ENCODE assay signal across 18 cellular contexts in genomic region chr6:44150317-44150917, GRCh38. TPM values are rescaled to one million over a fixed set of nuclear protein-coding genes. Genes with fewer than 3 reads are reported as not detected.
"Had no signal": no experiment of that assay in that cellular context is flagged by ENCODE, and none has a peak within 500 bp of the region (broad histone marks: within the 10 kb centered on the region; RNA-seq: fewer than 3 reads in every experiment).

No MANE protein-coding gene starts in this region.

- H3K27me3 Mint-ChIP-seq: dendritic cell treated with granulocyte-macrophage colony-stimulating factor and Interleukin-4, amounts not matched to agents 40 ng/mL and 50 ng/mL, for 4 days; naive B cell; type B pancreatic cell had no signal

- H3K9me3 Mint-ChIP-seq: dendritic cell treated with granulocyte-macrophage colony-stimulating factor and Interleukin-4, amounts not matched to agents 40 ng/mL and 50 ng/mL, for 4 days; naive B cell; nephron progenitor cell; type B pancreatic cell had no signal

- H3K4me3 Mint-ChIP-seq: dendritic cell treated with granulocyte-macrophage colony-stimulating factor and Interleukin-4, amounts not matched to agents 40 ng/mL and 50 ng/mL, for 4 days; nephron progenitor cell; type B pancreatic cell had no signal

- H3K4me3 ChIP-seq: skin epidermis, suprapubic skin, thyroid gland had no signal

- H3K27ac ChIP-seq: foreskin keratinocyte, neutrophil, skin epidermis, suprapubic skin, thyroid gland had no signal

- H3K27me3 ChIP-seq: foreskin keratinocyte, suprapubic skin, thyroid gland had no signal

- DNase-seq: erythroblast; foreskin keratinocyte; kidney; left colon; mesendoderm; naive B cell; nephron progenitor cell; stimulated activated CD4-positive, alpha-beta T cell treated with anti-CD3 and anti-CD28 coated beads, Interleukin-2, amount 100 ng/mL, for 24 hours; stimulated activated CD4-positive, alpha-beta T cell treated with anti-CD3 and anti-CD28 coated beads, Interleukin-4, amount 100 ng/mL, for 4 hours; stimulated activated naive CD8-positive, alpha-beta T cell treated with anti-CD3 and anti-CD28 coated beads, Interleukin-15, Interleukin-2, amounts not matched to agents 100 U/mL and 50 U/mL, for 24 hours; thyroid gland had no signal

- ATAC-seq: foreskin keratinocyte; left colon; sciatic nerve; stimulated activated naive CD8-positive, alpha-beta T cell treated with anti-CD3 and anti-CD28 coated beads, Interleukin-15, Interleukin-2, amounts not matched to agents 100 U/mL and 50 U/mL, for 24 hours had no signal

- H3K4me1 ChIP-seq: foreskin keratinocyte had no signal

- H3K9me3 ChIP-seq: neutrophil, suprapubic skin, thyroid gland had no signal

- H3K27ac Mint-ChIP-seq: dendritic cell treated with granulocyte-macrophage colony-stimulating factor and Interleukin-4, amounts not matched to agents 40 ng/mL and 50 ng/mL, for 4 days; type B pancreatic cell had no signal

RNA-seq across cellular contexts. Expression of gene CAPN11, which starts 8.2 kb away (rescaled TPM):
- total RNA-seq: foreskin keratinocyte, osteocyte had no signal
